Comparison of ENCODE assay signal across 1 cellular context in genomic region chr14:67971627-67972625, GRCh38.
A peak's percentile ranks its signal among the peaks of the same experiment; 100 is the strongest.
TF ChIP-seq lines count a peak whose summit lies in the region.

No MANE protein-coding gene starts in this region.

TF ChIP-seq in HEK293, 187 proteins besides CTCF, POLR2A, EP300 and RAD21 (continued from another document and continues in another):
- TF ChIP-seq PRDM2 (tag by site-specific recombination; IDR thresholded peaks at IDR 0.05; ENCODE audit: borderline replicate concordance) (no peak), IKZF3 (tag by site-specific recombination; IDR thresholded peaks at IDR 0.05) (no peak), ZBTB26 (tag by site-specific recombination; optimal IDR thresholded peaks at IDR 0.05) (no peak), ZNF692 (tag by site-specific recombination; IDR thresholded peaks at IDR 0.05) (no peak), ZNF596 (tag by site-specific recombination; IDR thresholded peaks at IDR 0.05) (no peak), ZNF416 (tag by site-specific recombination; IDR thresholded peaks at IDR 0.05) (no peak), ZNF114 (tag by site-specific recombination; IDR thresholded peaks at IDR 0.05) (no peak), ZBTB20 (tag by site-specific recombination; IDR thresholded peaks at IDR 0.05) (no peak), ZNF785 (tag by site-specific recombination; IDR thresholded peaks at IDR 0.05) (no peak), ZNF501 (tag by site-specific recombination; IDR thresholded peaks at IDR 0.05) (0 out of 2 replicates have a peak, but pooled peaks have one; percentile 45), ZBTB44 (tag by site-specific recombination; IDR thresholded peaks at IDR 0.05) (no peak), ZNF529 (tag by site-specific recombination; IDR thresholded peaks at IDR 0.05; ENCODE audit: insufficient replicate concordance) (no peak), ZNF521 (tag by site-specific recombination; IDR thresholded peaks at IDR 0.05) (no peak), OVOL3 (tag by site-specific recombination; IDR thresholded peaks at IDR 0.05) (no peak), SP2 (tag by site-specific recombination; IDR thresholded peaks at IDR 0.05) (no peak), PRDM1 (tag by site-specific recombination; IDR thresholded peaks at IDR 0.05) (no peak), ZNF629 (tag by site-specific recombination; IDR thresholded peaks at IDR 0.05) (peak; percentile 64), ZNF747 (tag by site-specific recombination; IDR thresholded peaks at IDR 0.05) (no peak), YY2 (tag by site-specific recombination; IDR thresholded peaks at IDR 0.05) (no peak), ZBTB48 (tag by site-specific recombination; IDR thresholded peaks at IDR 0.05) (no peak), ZEB2 (tag by site-specific recombination; IDR thresholded peaks at IDR 0.05) (no peak), SETDB1 (IDR thresholded peaks at IDR 0.05; ENCODE audit: insufficient read length, low read length) (no peak), TSHZ1 (tag by site-specific recombination; IDR thresholded peaks at IDR 0.05; ENCODE audit: borderline replicate concordance) (peak; percentile 18; the same call in 1 of the 2 replicates), ZNF623 (tag by site-specific recombination; IDR thresholded peaks at IDR 0.05) (no peak), ZNF48 (tag by site-specific recombination; IDR thresholded peaks at IDR 0.05) (no peak), ZNF621 (tag by site-specific recombination; IDR thresholded peaks at IDR 0.05) (no peak), ZNF148 (tag by site-specific recombination; IDR thresholded peaks at IDR 0.05; ENCODE audit: borderline replicate concordance) (no peak), WT1 (tag by site-specific recombination; IDR thresholded peaks at IDR 0.05) (peak; percentile 29; the same call in 1 of the 2 replicates), ZNF24 (tag by site-specific recombination; IDR thresholded peaks at IDR 0.05) (no peak), ZBTB1 (tag by site-specific recombination; IDR thresholded peaks at IDR 0.05) (peak; percentile 17; the same call in 1 of the 2 replicates), ZNF701 (tag by site-specific recombination; IDR thresholded peaks at IDR 0.05) (no peak), GLI2 (tag by site-specific recombination; IDR thresholded peaks at IDR 0.05; ENCODE audit: borderline replicate concordance, low read depth) (no peak), KLF1 (tag by site-specific recombination; IDR thresholded peaks at IDR 0.05) (no peak), ZSCAN4 (tag by site-specific recombination; IDR thresholded peaks at IDR 0.05) (no peak), ZNF404 (tag by site-specific recombination; IDR thresholded peaks at IDR 0.05) (no peak), ZNF394 (tag by site-specific recombination; IDR thresholded peaks at IDR 0.05; ENCODE audit: borderline replicate concordance) (no peak), KLF8 (tag by site-specific recombination; IDR thresholded peaks at IDR 0.05) (peak; percentile 31; the same call in 1 of the 2 replicates), TCF7L2 (IDR thresholded peaks at IDR 0.05; ENCODE audit: borderline replicate concordance, low read depth, low read length) (no peak), ZNF175 (tag by site-specific recombination; IDR thresholded peaks at IDR 0.05) (no peak), ZNF580 (tag by site-specific recombination; IDR thresholded peaks at IDR 0.05) (0 out of 2 replicates have a peak, but pooled peaks have one; percentile 32), ZNF174 (tag by site-specific recombination; IDR thresholded peaks at IDR 0.05) (no peak), SCRT1 (tag by site-specific recombination; IDR thresholded peaks at IDR 0.05; ENCODE audit: borderline replicate concordance) (no peak), ZNF707 (tag by site-specific recombination; IDR thresholded peaks at IDR 0.05) (no peak), ZBTB17 (tag by site-specific recombination; IDR thresholded peaks at IDR 0.05) (0 out of 2 replicates have a peak, but pooled peaks have one; percentile 19), MEIS1 (CRISPR knock-in tag; IDR thresholded peaks at IDR 0.05; ENCODE audit: borderline replicate concordance) (no peak)
